Comparison of ENCODE assay signal across 1 cellular context in genomic region chr4:77862478-77863216, GRCh38.
A peak's percentile ranks its signal among the peaks of the same experiment; 100 is the strongest.
TF ChIP-seq lines count a peak whose summit lies in the region.

TSS of gene MRPL1 (plus strand) at chr4:77862830. CDS start at chr4:77862849, 19 bp downstream.

TF ChIP-seq in GM12878, 131 proteins besides CTCF, POLR2A, EP300 and RAD21 (continued from another document and continues in another):
- TF ChIP-seq CUX1 (IDR thresholded peaks at IDR 0.05; ENCODE audit: insufficient replicate concordance, low read depth, low read length): no peak
- no peak for TF ChIP-seq MEF2B (IDR thresholded peaks at IDR 0.05; ENCODE audit: partially characterized antibody, poor library complexity, severe bottlenecking)
- TF ChIP-seq YY1 (IDR thresholded peaks at IDR 0.05; ENCODE audit: low read depth, low read length): peak; percentile 99
- TF ChIP-seq, protein P1, sequence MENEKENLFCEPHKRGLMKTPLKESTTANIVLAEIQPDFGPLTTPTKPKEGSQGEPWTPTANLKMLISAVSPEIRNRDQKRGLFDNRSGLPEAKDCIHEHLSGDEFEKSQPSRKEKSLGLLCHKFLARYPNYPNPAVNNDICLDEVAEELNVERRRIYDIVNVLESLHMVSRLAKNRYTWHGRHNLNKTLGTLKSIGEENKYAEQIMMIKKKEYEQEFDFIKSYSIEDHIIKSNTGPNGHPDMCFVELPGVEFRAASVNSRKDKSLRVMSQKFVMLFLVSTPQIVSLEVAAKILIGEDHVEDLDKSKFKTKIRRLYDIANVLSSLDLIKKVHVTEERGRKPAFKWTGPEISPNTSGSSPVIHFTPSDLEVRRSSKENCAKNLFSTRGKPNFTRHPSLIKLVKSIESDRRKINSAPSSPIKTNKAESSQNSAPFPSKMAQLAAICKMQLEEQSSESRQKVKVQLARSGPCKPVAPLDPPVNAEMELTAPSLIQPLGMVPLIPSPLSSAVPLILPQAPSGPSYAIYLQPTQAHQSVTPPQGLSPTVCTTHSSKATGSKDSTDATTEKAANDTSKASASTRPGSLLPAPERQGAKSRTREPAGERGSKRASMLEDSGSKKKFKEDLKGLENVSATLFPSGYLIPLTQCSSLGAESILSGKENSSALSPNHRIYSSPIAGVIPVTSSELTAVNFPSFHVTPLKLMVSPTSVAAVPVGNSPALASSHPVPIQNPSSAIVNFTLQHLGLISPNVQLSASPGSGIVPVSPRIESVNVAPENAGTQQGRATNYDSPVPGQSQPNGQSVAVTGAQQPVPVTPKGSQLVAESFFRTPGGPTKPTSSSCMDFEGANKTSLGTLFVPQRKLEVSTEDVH (IDR thresholded peaks at IDR 0.05; ENCODE audit: low read depth, partially characterized antibody): peak; percentile 48
- peak; percentile 76 for TF ChIP-seq CREB1 (IDR thresholded peaks at IDR 0.05; ENCODE audit: low read depth)
- TF ChIP-seq HCFC1 (IDR thresholded peaks at IDR 0.05; ENCODE audit: low read length): peak; percentile 79
- TF ChIP-seq RFX5 (IDR thresholded peaks at IDR 0.05; ENCODE audit: low read depth, low read length): no peak
- peak; percentile 93 for TF ChIP-seq POLR2AphosphoS5 (IDR thresholded peaks at IDR 0.05; ENCODE audit: low read length)
- no peak for TF ChIP-seq BCLAF1 (IDR thresholded peaks at IDR 0.05)
- TF ChIP-seq MYB (IDR thresholded peaks at IDR 0.05; ENCODE audit: borderline replicate concordance, low read depth, low read length): no peak
- no peak for TF ChIP-seq DPF2 (IDR thresholded peaks at IDR 0.05)
- TF ChIP-seq MAX (IDR thresholded peaks at IDR 0.05; ENCODE audit: low read depth, low read length): peak; percentile 87
- TF ChIP-seq MXI1 (IDR thresholded peaks at IDR 0.05; ENCODE audit: low read depth, low read length): peak; percentile 98
- TF ChIP-seq, protein P2, sequence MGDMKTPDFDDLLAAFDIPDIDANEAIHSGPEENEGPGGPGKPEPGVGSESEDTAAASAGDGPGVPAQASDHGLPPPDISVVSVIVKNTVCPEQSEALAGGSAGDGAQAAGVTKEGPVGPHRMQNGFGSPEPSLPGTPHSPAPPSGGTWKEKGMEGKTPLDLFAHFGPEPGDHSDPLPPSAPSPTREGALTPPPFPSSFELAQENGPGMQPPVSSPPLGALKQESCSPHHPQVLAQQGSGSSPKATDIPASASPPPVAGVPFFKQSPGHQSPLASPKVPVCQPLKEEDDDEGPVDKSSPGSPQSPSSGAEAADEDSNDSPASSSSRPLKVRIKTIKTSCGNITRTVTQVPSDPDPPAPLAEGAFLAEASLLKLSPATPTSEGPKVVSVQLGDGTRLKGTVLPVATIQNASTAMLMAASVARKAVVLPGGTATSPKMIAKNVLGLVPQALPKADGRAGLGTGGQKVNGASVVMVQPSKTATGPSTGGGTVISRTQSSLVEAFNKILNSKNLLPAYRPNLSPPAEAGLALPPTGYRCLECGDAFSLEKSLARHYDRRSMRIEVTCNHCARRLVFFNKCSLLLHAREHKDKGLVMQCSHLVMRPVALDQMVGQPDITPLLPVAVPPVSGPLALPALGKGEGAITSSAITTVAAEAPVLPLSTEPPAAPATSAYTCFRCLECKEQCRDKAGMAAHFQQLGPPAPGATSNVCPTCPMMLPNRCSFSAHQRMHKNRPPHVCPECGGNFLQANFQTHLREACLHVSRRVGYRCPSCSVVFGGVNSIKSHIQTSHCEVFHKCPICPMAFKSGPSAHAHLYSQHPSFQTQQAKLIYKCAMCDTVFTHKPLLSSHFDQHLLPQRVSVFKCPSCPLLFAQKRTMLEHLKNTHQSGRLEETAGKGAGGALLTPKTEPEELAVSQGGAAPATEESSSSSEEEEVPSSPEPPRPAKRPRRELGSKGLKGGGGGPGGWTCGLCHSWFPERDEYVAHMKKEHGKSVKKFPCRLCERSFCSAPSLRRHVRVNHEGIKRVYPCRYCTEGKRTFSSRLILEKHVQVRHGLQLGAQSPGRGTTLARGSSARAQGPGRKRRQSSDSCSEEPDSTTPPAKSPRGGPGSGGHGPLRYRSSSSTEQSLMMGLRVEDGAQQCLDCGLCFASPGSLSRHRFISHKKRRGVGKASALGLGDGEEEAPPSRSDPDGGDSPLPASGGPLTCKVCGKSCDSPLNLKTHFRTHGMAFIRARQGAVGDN (IDR thresholded peaks at IDR 0.05): no peak
- TF ChIP-seq, protein P3, sequence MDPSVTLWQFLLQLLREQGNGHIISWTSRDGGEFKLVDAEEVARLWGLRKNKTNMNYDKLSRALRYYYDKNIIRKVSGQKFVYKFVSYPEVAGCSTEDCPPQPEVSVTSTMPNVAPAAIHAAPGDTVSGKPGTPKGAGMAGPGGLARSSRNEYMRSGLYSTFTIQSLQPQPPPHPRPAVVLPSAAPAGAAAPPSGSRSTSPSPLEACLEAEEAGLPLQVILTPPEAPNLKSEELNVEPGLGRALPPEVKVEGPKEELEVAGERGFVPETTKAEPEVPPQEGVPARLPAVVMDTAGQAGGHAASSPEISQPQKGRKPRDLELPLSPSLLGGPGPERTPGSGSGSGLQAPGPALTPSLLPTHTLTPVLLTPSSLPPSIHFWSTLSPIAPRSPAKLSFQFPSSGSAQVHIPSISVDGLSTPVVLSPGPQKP (IDR thresholded peaks at IDR 0.05; ENCODE audit: low read depth, low read length): peak; percentile 62; the same call in 1 of the 2 replicates
- no peak for TF ChIP-seq PAX8 (IDR thresholded peaks at IDR 0.05)
- peak; percentile 85 for TF ChIP-seq NR2C1 (IDR thresholded peaks at IDR 0.05)
- TF ChIP-seq FOXM1 (IDR thresholded peaks at IDR 0.05; ENCODE audit: low read depth, low read length): peak; percentile 69
- peak; percentile 85 for TF ChIP-seq PML (IDR thresholded peaks at IDR 0.05; ENCODE audit: low read length)
- TF ChIP-seq EZH2 (IDR thresholded peaks at IDR 0.05; ENCODE audit: borderline replicate concordance, control insufficient read depth, low read depth, low read length): 0 out of 2 replicates have a peak, but pooled peaks have one; percentile 40
- no peak for TF ChIP-seq YBX1 (IDR thresholded peaks at IDR 0.05)
- TF ChIP-seq STAT1 (conservative IDR thresholded peaks at IDR 0.05): no peak
- TF ChIP-seq, protein P4, sequence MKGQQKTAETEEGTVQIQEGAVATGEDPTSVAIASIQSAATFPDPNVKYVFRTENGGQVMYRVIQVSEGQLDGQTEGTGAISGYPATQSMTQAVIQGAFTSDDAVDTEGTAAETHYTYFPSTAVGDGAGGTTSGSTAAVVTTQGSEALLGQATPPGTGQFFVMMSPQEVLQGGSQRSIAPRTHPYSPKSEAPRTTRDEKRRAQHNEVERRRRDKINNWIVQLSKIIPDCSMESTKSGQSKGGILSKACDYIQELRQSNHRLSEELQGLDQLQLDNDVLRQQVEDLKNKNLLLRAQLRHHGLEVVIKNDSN (IDR thresholded peaks at IDR 0.05; ENCODE audit: borderline replicate concordance, extremely low read length, insufficient read depth, low read depth, low read length): no peak
- peak; percentile 80 for TF ChIP-seq IKZF1 (conservative IDR thresholded peaks at IDR 0.05)
- TF ChIP-seq TCF12 (IDR thresholded peaks at IDR 0.05; ENCODE audit: low read depth, low read length): peak; percentile 60; the same call in 1 of the 2 replicates
- no peak for TF ChIP-seq MTA2 (IDR thresholded peaks at IDR 0.05; ENCODE audit: low read depth)
- TF ChIP-seq SP1 (IDR thresholded peaks at IDR 0.05; ENCODE audit: low read depth, low read length): peak; percentile 78
- TF ChIP-seq RB1 (IDR thresholded peaks at IDR 0.05; ENCODE audit: borderline replicate concordance): peak; percentile 80; the same call in 1 of the 2 replicates
- no peak for TF ChIP-seq EGR1 (IDR thresholded peaks at IDR 0.05; ENCODE audit: borderline replicate concordance in 1 of 2, low read depth in 2 of 2, low read length in 2 of 2)
- TF ChIP-seq ZBTB33 (IDR thresholded peaks at IDR 0.05): no peak
- TF ChIP-seq ZBTB11 (CRISPR knock-in tag; IDR thresholded peaks at IDR 0.05): peak; percentile 92
